8 cellular contexts compared by ENCODE assay signal in the genomic region with DNA sequence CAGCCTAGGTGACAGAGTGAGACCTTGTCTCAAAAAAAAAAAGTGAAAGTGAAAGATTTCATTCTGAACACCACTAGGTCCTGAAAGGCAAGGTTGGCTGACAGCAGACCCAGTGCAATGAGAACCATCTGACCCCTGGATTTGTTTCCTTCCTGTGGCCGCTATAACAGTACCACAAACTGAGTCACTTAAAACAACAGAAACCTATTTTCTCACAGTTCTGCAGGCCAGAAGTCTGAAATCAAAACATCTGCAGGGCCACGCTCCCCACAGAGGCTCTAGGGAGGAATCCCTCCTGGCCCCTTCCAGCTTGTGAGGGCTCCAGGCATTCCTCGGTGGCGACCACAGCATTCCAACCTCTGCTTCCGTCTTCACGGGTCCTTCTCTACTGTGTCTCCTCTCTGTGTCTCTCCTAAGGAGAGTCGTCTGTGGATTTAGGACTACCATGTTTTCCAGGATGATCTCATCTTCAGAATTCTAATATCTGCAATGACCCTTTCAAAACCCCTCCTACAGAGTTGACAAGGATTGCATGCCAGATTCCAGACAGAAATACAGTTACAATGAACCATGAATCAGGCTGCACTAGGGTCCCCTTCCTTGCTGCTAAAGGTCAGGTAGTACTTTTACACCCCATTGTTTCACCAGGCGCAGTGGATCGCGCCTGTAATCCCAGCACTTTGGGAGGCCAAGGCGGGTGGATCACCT.
DNase-seq lines count a peak whose midpoint lies in the region; ATAC-seq and TF ChIP-seq lines count a peak whose summit lies in the region.
"Not testable (repeated sequence)": the region's sequence is repeated elsewhere in the genome, so short reads cannot be mapped to it uniquely, and the experiment has no call there.

No MANE protein-coding gene starts in this region.

- not testable (repeated sequence) for H3K9me3 Mint-ChIP-seq in neural crest cell

- H3K36me3 Mint-ChIP-seq in neural crest cell (ENCODE audit: low read depth): not testable (repeated sequence)

- H3K4me1 Mint-ChIP-seq in neural crest cell: peaks cover 26% of the 10 kb centered on the region

- not testable (repeated sequence) for H3K27me3 Mint-ChIP-seq in neural crest cell (ENCODE audit: low read depth)

- not testable (repeated sequence) for H3K4me3 ChIP-seq in AG04449 (ENCODE audit: low read depth, low read length)

- not testable (repeated sequence) for H3K4me3 Mint-ChIP-seq in neural crest cell

- peak overlapping the region; percentile 4 for H3K27ac Mint-ChIP-seq in neural crest cell (ENCODE audit: unreplicated experiment)

- in situ Hi-C loops in SK-MEL-5 (cut with HindIII; ENCODE audit: low pct_unique_long_range_greater_than_20kb, low sequenced_read_pairs): not testable (repeated sequence)

- ATAC-seq in GM18511 (IDR thresholded peaks at IDR 0.05; ENCODE audit: unreplicated experiment) (peak; percentile 84), GM21825 (IDR thresholded peaks at IDR 0.05; ENCODE audit: unreplicated experiment) (peak; percentile 94), HG03565 (IDR thresholded peaks at IDR 0.05; ENCODE audit: unreplicated experiment) (peak; percentile 67)

- POLR2A ChIA-PET in AG04449 (lab: Yijun Ruan, JAX): interaction anchor here (0.7 kb wide), 1 partner anchor 80 kb away, joined by 4 read pairs; no protein-coding TSS in a partner anchor

- DNase-seq in AG04449 (ENCODE audit: low read depth, low spot score) (peak; percentile 83), SK-MEL-5 (ENCODE audit: low read depth, low spot score) (peak; percentile 43), amniotic epithelial cell (ENCODE audit: low read depth) (peak; percentile 90), foreskin melanocyte (peak; percentile 43)
- DNase-seq in neural crest cell (ENCODE audit: low read depth, low spot score): not testable (repeated sequence)

- CTCF ChIA-PET in AG04449 (lab: Yijun Ruan, JAX): not testable (repeated sequence)

- TF ChIP-seq CTCF in AG04449 (IDR thresholded peaks at IDR 0.05; ENCODE audit: insufficient read depth, low read length, missing control alignments); neural crest cell (conservative IDR thresholded peaks at IDR 0.05): not testable (repeated sequence)
